ENCODE assay signal across 1 cellular context in genomic region chr1:86823821-86824500, GRCh38.
TF ChIP-seq lines count a peak whose summit lies in the region.

No MANE protein-coding gene starts in this region.

TF ChIP-seq in HepG2, 621 proteins besides CTCF, POLR2A, EP300 and RAD21 (continued from another document and continues in another):
- no peak for TF ChIP-seq ZNF512B (CRISPR knock-in tag; IDR thresholded peaks at IDR 0.05; ENCODE audit: borderline replicate concordance)
- no peak for TF ChIP-seq KLF15 (CRISPR knock-in tag; IDR thresholded peaks at IDR 0.05; ENCODE audit: borderline replicate concordance)
- TF ChIP-seq ZBTB4 (CRISPR knock-in tag; IDR thresholded peaks at IDR 0.05; ENCODE audit: borderline replicate concordance) = no peak
- TF ChIP-seq SYNCRIP (IDR thresholded peaks at IDR 0.05; ENCODE audit: insufficient read depth, low read depth, low read length) = no peak
- no peak for TF ChIP-seq REL (CRISPR knock-in tag; conservative IDR thresholded peaks at IDR 0.05)
- TF ChIP-seq CREM (IDR thresholded peaks at IDR 0.05) = peak; percentile 81
- no peak for TF ChIP-seq CREM (CRISPR knock-in tag; IDR thresholded peaks at IDR 0.05)
- TF ChIP-seq ATF1 (CRISPR knock-in tag; IDR thresholded peaks at IDR 0.05) = no peak
- no peak for TF ChIP-seq ZNF432 (CRISPR knock-in tag; IDR thresholded peaks at IDR 0.05; ENCODE audit: borderline replicate concordance)
- TF ChIP-seq MEIS2 (CRISPR knock-in tag; IDR thresholded peaks at IDR 0.05) = no peak
- TF ChIP-seq ZNF326 (CRISPR knock-in tag; IDR thresholded peaks at IDR 0.05; ENCODE audit: borderline replicate concordance) = no peak
- no peak for TF ChIP-seq RBAK (CRISPR knock-in tag; IDR thresholded peaks at IDR 0.05)
- no peak for TF ChIP-seq DZIP1 (CRISPR knock-in tag; IDR thresholded peaks at IDR 0.05)
- no peak for TF ChIP-seq SOX6 (IDR thresholded peaks at IDR 0.05)
- peak; percentile 88 for TF ChIP-seq SOX6 (CRISPR knock-in tag; IDR thresholded peaks at IDR 0.05)
- no peak for TF ChIP-seq E2F5 (CRISPR knock-in tag; conservative IDR thresholded peaks at IDR 0.05)
- TF ChIP-seq PAF1 (CRISPR knock-in tag; IDR thresholded peaks at IDR 0.05) = no peak
- no peak for TF ChIP-seq AGO1 (IDR thresholded peaks at IDR 0.05; ENCODE audit: low read depth, low read length, poor library complexity, severe bottlenecking)
- TF ChIP-seq YEATS2 (CRISPR knock-in tag; IDR thresholded peaks at IDR 0.05; ENCODE audit: borderline replicate concordance) = no peak
- TF ChIP-seq CCAR2 (optimal IDR thresholded peaks at IDR 0.05; ENCODE audit: low read depth, low read length) = no peak
- no peak for TF ChIP-seq NFKB2 (CRISPR knock-in tag; IDR thresholded peaks at IDR 0.05; ENCODE audit: borderline replicate concordance)
- 0 out of 2 replicates have a peak, but pooled peaks have one; percentile 71 for TF ChIP-seq NKX3-1 (CRISPR knock-in tag; IDR thresholded peaks at IDR 0.05)
- TF ChIP-seq DNMT3B (CRISPR knock-in tag; conservative IDR thresholded peaks at IDR 0.05) = no peak
- no peak for TF ChIP-seq ZBTB40 (IDR thresholded peaks at IDR 0.05)
- no peak for TF ChIP-seq ZBTB40 (CRISPR knock-in tag; IDR thresholded peaks at IDR 0.05)
- no peak for TF ChIP-seq SAFB2 (CRISPR knock-in tag; IDR thresholded peaks at IDR 0.05; ENCODE audit: borderline replicate concordance, low read depth)
- peak; percentile 29 for TF ChIP-seq YY1 (IDR thresholded peaks at IDR 0.05; ENCODE audit: insufficient read depth, insufficient replicate concordance, low read depth, low read length)
- no peak for TF ChIP-seq KLF9 (CRISPR knock-in tag; IDR thresholded peaks at IDR 0.05; ENCODE audit: low read depth)
- no peak for TF ChIP-seq ZNF33A (CRISPR knock-in tag; IDR thresholded peaks at IDR 0.05; ENCODE audit: borderline replicate concordance)
- no peak for TF ChIP-seq HNRNPLL (IDR thresholded peaks at IDR 0.05; ENCODE audit: low read depth, low read length, poor library complexity, severe bottlenecking)
- no peak for TF ChIP-seq NFYC (CRISPR knock-in tag; IDR thresholded peaks at IDR 0.05)
- no peak for TF ChIP-seq ZSCAN21 (CRISPR knock-in tag; IDR thresholded peaks at IDR 0.05; ENCODE audit: borderline replicate concordance)
- TF ChIP-seq ZNF773 (CRISPR knock-in tag; IDR thresholded peaks at IDR 0.05; ENCODE audit: borderline replicate concordance) = no peak
- no peak for TF ChIP-seq TAF1 (CRISPR knock-in tag; IDR thresholded peaks at IDR 0.05)
- TF ChIP-seq PREB (CRISPR knock-in tag; IDR thresholded peaks at IDR 0.05) = no peak
- no peak for TF ChIP-seq HIC2 (CRISPR knock-in tag; IDR thresholded peaks at IDR 0.05; ENCODE audit: low read depth)
- TF ChIP-seq TMF1 (CRISPR knock-in tag; IDR thresholded peaks at IDR 0.05; ENCODE audit: low read depth) = no peak
- TF ChIP-seq ZNF83 (CRISPR knock-in tag; IDR thresholded peaks at IDR 0.05; ENCODE audit: borderline replicate concordance) = no peak
- TF ChIP-seq TFAP4 (IDR thresholded peaks at IDR 0.05; ENCODE audit: borderline replicate concordance, low read depth) = peak; percentile 95
- TF ChIP-seq GLI4 (CRISPR knock-in tag; IDR thresholded peaks at IDR 0.05; ENCODE audit: borderline replicate concordance) = no peak
